ENCODE assay signal across 28 cellular contexts in genomic region chr2:161032635-161033034, GRCh38.
"Had no signal": no experiment of that assay in that cellular context is flagged by ENCODE, and none has a peak within 500 bp of the region (broad histone marks: within the 10 kb centered on the region; RNA-seq: fewer than 3 reads in every experiment).

No MANE protein-coding gene starts in this region.

- H3K4me2 ChIP-seq: neural progenitor cell had no signal

- ATAC-seq: natural killer cell; psoas muscle; right cardiac atrium; right lobe of liver; stimulated activated memory B cell treated with anti-CD40 and anti-IgM and Interleukin-4, amounts not matched to agents 10 μg/mL and 1 μg/mL and 100 μg/mL, for 72 hours; stimulated activated naive CD8-positive, alpha-beta T cell treated with anti-CD3 and anti-CD28 coated beads, Interleukin-15, amount 100 ng/mL, for 72 hours; stimulated activated naive CD8-positive, alpha-beta T cell treated with anti-CD3 and anti-CD28 coated beads, Interleukin-15, Interleukin-2, amounts not matched to agents 100 U/mL and 50 U/mL, for 24 hours; upper lobe of right lung had no signal

- H3K27ac ChIP-seq: neural progenitor cell, ovary, parathyroid adenoma, psoas muscle, right lobe of liver, sigmoid colon, spleen, suprapubic skin, testis, tibial artery, transverse colon, upper lobe of right lung, uterus had no signal

- H3K36me3 ChIP-seq: neural progenitor cell, ovary, right lobe of liver, sigmoid colon, spleen, suprapubic skin, tibial artery, transverse colon, upper lobe of right lung, uterus had no signal

- H3K9ac ChIP-seq: neural progenitor cell, parathyroid adenoma had no signal

- H3K79me2 ChIP-seq: parathyroid adenoma had no signal

- H2AFZ ChIP-seq: neural progenitor cell, parathyroid adenoma had no signal

- H3K9me3 ChIP-seq: ovary, psoas muscle, right lobe of liver, sigmoid colon, suprapubic skin, testis, tibial artery, transverse colon, upper lobe of right lung, uterus had no signal

- H3K4me1 ChIP-seq: neural progenitor cell, parathyroid adenoma, right lobe of liver, spleen, testis, transverse colon, upper lobe of right lung, uterus had no signal

- H3K27me3 ChIP-seq: neural progenitor cell, ovary, right lobe of liver, sigmoid colon, spleen, suprapubic skin, testis, tibial artery, transverse colon, upper lobe of right lung, uterus had no signal

- DNase-seq: natural killer cell; occipital lobe; ovary; posterior cingulate gyrus; psoas muscle; right cardiac atrium; right lobe of liver; sigmoid colon; small intestine; spleen; stimulated activated CD4-positive, alpha-beta T cell treated with anti-CD3 and anti-CD28 coated beads, Interleukin-12 subunit alpha, Interleukin-12 subunit beta, amount 100 ng/mL, for 4 hours; stimulated activated CD4-positive, alpha-beta T cell treated with anti-CD3 and anti-CD28 coated beads, Interleukin-1b, Interleukin-23, amount 100 ng/mL, for 48 hours; stimulated activated CD4-positive, alpha-beta T cell treated with anti-CD3 and anti-CD28 coated beads, Interleukin-4, amount 100 ng/mL, for 1 hour; stimulated activated CD4-positive, alpha-beta T cell treated with anti-CD3 and anti-CD28 coated beads, Interleukin-4, amount 100 ng/mL, for 4 hours; stimulated activated CD8-positive, alpha-beta memory T cell treated with anti-CD3 and anti-CD28 coated beads, Interleukin-4, amount 100 ng/mL, for 48 hours; stimulated activated naive CD4-positive, alpha-beta T cell; stimulated activated naive CD8-positive, alpha-beta T cell treated with anti-CD3 and anti-CD28 coated beads, Interleukin-15, amount 100 ng/mL, for 72 hours; stimulated activated naive CD8-positive, alpha-beta T cell treated with anti-CD3 and anti-CD28 coated beads, Interleukin-15, Interleukin-2, amounts not matched to agents 100 U/mL and 50 U/mL, for 24 hours; substantia nigra; testis; tibial artery; transverse colon; upper lobe of right lung; uterus had no signal

- H3K4me3 ChIP-seq: neural progenitor cell, ovary, psoas muscle, right lobe of liver, sigmoid colon, spleen, suprapubic skin, testis, tibial artery, transverse colon, upper lobe of right lung, uterus had no signal
